31 cellular contexts compared by ENCODE assay signal in the genomic region with DNA sequence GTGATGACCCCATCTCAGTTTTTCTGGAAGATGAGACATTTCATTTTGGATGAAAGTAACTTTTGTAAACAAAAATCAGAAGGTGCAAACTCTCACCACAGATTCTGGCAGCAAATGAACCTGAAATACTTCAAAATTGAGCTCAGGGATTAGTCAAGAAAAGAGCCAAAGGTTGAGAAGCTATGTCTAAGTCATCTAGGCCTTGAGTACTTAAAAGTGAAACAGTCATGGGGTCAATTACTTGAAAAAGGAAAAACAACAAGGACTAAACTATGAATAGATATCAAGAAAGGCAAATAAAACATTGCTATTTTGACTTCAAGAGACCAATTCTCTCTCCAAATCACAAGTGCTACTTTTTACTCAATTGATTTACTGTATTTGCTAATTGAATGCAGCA.
"Had no signal": no experiment of that assay in that cellular context is flagged by ENCODE, and none has a peak within 500 bp of the region (broad histone marks: within the 10 kb centered on the region; RNA-seq: fewer than 3 reads in every experiment).

No MANE protein-coding gene starts in this region.

- H3K4me3 ChIP-seq: adrenal gland, body of pancreas, breast epithelium had no signal

- H3K9me3 ChIP-seq: adrenal gland, body of pancreas, breast epithelium had no signal

- H3K27me3 ChIP-seq: adrenal gland, body of pancreas, brain microvascular endothelial cell, breast epithelium had no signal

- ATAC-seq: activated CD4-positive, alpha-beta T cell treated with anti-CD3 and anti-CD28 coated beads for 36 hours; activated CD4-positive, CD25-positive, alpha-beta regulatory T cell treated with anti-CD3 and anti-CD28 coated beads, Interleukin-2, amount 50 U/mL, for 24 hours; activated CD8-positive, alpha-beta memory T cell treated with anti-CD3 and anti-CD28 coated beads, Interleukin-2, amount 10 ng/mL, durations not matched to agents 7 days and 5 days; activated CD8-positive, alpha-beta T cell treated with anti-CD3 and anti-CD28 coated beads, Interleukin-2, amount 10 ng/mL, durations not matched to agents 7 days and 5 days; body of pancreas had no signal

- H3K36me3 ChIP-seq: adrenal gland, brain microvascular endothelial cell, breast epithelium, WERI-Rb-1 had no signal

- H3K4me1 ChIP-seq: adrenal gland, body of pancreas, breast epithelium had no signal

- DNase-seq: activated CD4-positive, alpha-beta memory T cell treated with anti-CD3 and anti-CD28 coated beads, Interleukin-2, amount 10 ng/mL, durations not matched to agents 7 days and 5 days; activated CD4-positive, alpha-beta T cell treated with anti-CD3 and anti-CD28 coated beads for 1 hour; activated CD4-positive, alpha-beta T cell treated with anti-CD3 and anti-CD28 coated beads for 36 hours; activated CD4-positive, alpha-beta T cell treated with anti-CD3 and anti-CD28 coated beads for 48 hours; activated CD4-positive, alpha-beta T cell treated with anti-CD3 and anti-CD28 coated beads, Interleukin-2, amount 10 ng/mL, durations not matched to agents 7 days and 5 days; activated CD4-positive, alpha-beta T cell treated with anti-CD3 and anti-CD28 coated beads, Interleukin-2, amount 50 U/mL, for 48 hours; activated CD4-positive, CD25-positive, alpha-beta regulatory T cell; activated CD8-positive, alpha-beta memory T cell treated with anti-CD3 and anti-CD28 coated beads for 24 hours; activated CD8-positive, alpha-beta memory T cell treated with anti-CD3 and anti-CD28 coated beads, Interleukin-2, amount 10 ng/mL, durations not matched to agents 7 days and 5 days; activated CD8-positive, alpha-beta memory T cell treated with anti-CD3 and anti-CD28 coated beads, Interleukin-2, amount 50 U/mL, for 48 hours; activated CD8-positive, alpha-beta T cell treated with anti-CD3 and anti-CD28 coated beads, Interleukin-2, amount 10 ng/mL, durations not matched to agents 7 days and 5 days; activated effector memory CD4-positive, alpha-beta T cell treated with Interleukin-2 at 50 U/mL for 16 hours; activated gamma-delta T cell; activated naive CD4-positive, alpha-beta T cell treated with anti-CD3 and anti-CD28 coated beads, Interleukin-2, amount 10 ng/mL, durations not matched to agents 7 days and 5 days; activated naive CD4-positive, alpha-beta T cell treated with Interleukin-2 at 50 U/mL for 16 hours; activated naive CD8-positive, alpha-beta T cell treated with anti-CD3 and anti-CD28 coated beads for 36 hours; activated T-cell treated with anti-CD3 and anti-CD28 coated beads, Interleukin-2, amount 50 U/mL, for 24 hours; activated T-cell treated with anti-CD3 and anti-CD28 coated beads, Interleukin-2, amount 50 U/mL, for 48 hours; adrenal gland; amniotic stem cell; aorta; body of pancreas; brain microvascular endothelial cell; central memory CD4-positive, alpha-beta T cell; SW 1271; T-helper 1 cell; T-helper 2 cell; T-helper 9 cell; WERI-Rb-1 had no signal

- H3K27ac ChIP-seq: adrenal gland, body of pancreas, brain microvascular endothelial cell, breast epithelium, WERI-Rb-1 had no signal
